In genomic region chr15:52558196-52558595, GRCh38 we compare ENCODE assay signal across 9 cellular contexts. TPM values are rescaled to one million over a fixed set of nuclear protein-coding genes. Genes with fewer than 3 reads are reported as not detected.
A peak's percentile ranks its signal among the peaks of the same experiment; 100 is the strongest.
DNase-seq lines count a peak whose midpoint lies in the region; ATAC-seq and TF ChIP-seq lines count a peak whose summit lies in the region.
"Had no signal": no experiment of that assay in that cellular context is flagged by ENCODE, and none has a peak within 500 bp of the region (broad histone marks: within the 10 kb centered on the region; RNA-seq: fewer than 3 reads in every experiment).

No MANE protein-coding gene starts in this region.

- H3K4me3 Mint-ChIP-seq in activated CD4-positive, alpha-beta T cell treated with anti-CD3 and anti-CD28 coated beads, Interleukin-2, amount 10 ng/mL, durations not matched to agents 7 days and 5 days: peak overlapping the region; percentile 8
- H3K4me3 Mint-ChIP-seq in stimulated activated effector memory CD8-positive, alpha-beta T cell treated with anti-CD3 and anti-CD28 coated beads, Interleukin-12 subunit alpha, Interleukin-12 subunit beta, amount 100 ng/mL, for 72 hours: peak overlapping the region; percentile 69

- no peaks in the 10 kb centered on the region for H3K27me3 ChIP-seq in WERI-Rb-1 (ENCODE audit: insufficient read depth, low read depth, severe bottlenecking)
- H3K27me3 ChIP-seq: cardiac muscle cell had no signal

- no peak overlapping the region for H3K4me3 ChIP-seq in fibroblast of the aortic adventitia (ENCODE audit: low read depth, low read length)
- no peak overlapping the region for H3K4me3 ChIP-seq in WERI-Rb-1 (ENCODE audit: low read depth, low read length)
- H3K4me3 ChIP-seq: cardiac muscle cell had no signal

- no peaks in the 10 kb centered on the region for H3K27me3 Mint-ChIP-seq in activated CD4-positive, alpha-beta T cell treated with anti-CD3 and anti-CD28 coated beads, Interleukin-2, amount 10 ng/mL, durations not matched to agents 7 days and 5 days

- POLR2A ChIA-PET in activated CD4-positive, alpha-beta T cell treated with anti-CD3 and anti-CD28 coated beads, Interleukin-2, amount 10 ng/mL, durations not matched to agents 7 days and 5 days (lab: Charles Lee): no interaction called here

- H3K27ac Mint-ChIP-seq in activated CD4-positive, alpha-beta T cell treated with anti-CD3 and anti-CD28 coated beads, Interleukin-2, amount 10 ng/mL, durations not matched to agents 7 days and 5 days: peak overlapping the region; percentile 60
- peak overlapping the region; percentile 98 for H3K27ac Mint-ChIP-seq in stimulated activated effector memory CD8-positive, alpha-beta T cell treated with anti-CD3 and anti-CD28 coated beads, Interleukin-12 subunit alpha, Interleukin-12 subunit beta, amount 100 ng/mL, for 72 hours

- no peak overlapping the region; the same call in 1 of the 2 replicates for H3K27ac ChIP-seq in WERI-Rb-1
- H3K27ac ChIP-seq: cardiac muscle cell had no signal

- no peaks in the 10 kb centered on the region for H3K9me3 Mint-ChIP-seq in activated CD4-positive, alpha-beta T cell treated with anti-CD3 and anti-CD28 coated beads, Interleukin-2, amount 10 ng/mL, durations not matched to agents 7 days and 5 days
- no peaks in the 10 kb centered on the region for H3K9me3 Mint-ChIP-seq in stimulated activated effector memory CD8-positive, alpha-beta T cell treated with anti-CD3 and anti-CD28 coated beads, Interleukin-12 subunit alpha, Interleukin-12 subunit beta, amount 100 ng/mL, for 72 hours

- H3K36me3 ChIP-seq in WERI-Rb-1: peaks cover 56% of the 10 kb centered on the region

- peak; percentile 57 for DNase-seq in NK-92 treated with Interleukin-12 subunit alpha and Interleukin-12 subunit beta, amount 100 ng/mL, for 24 hours (lab: John Stamatoyannopoulos, UW)
- no peak for DNase-seq in NK-92 (lab: John Stamatoyannopoulos, UW; ENCODE audit: unreplicated experiment)
- peak; percentile 47 for DNase-seq in activated CD4-positive, alpha-beta T cell treated with anti-CD3 and anti-CD28 coated beads, Interleukin-2, amount 10 ng/mL, durations not matched to agents 7 days and 5 days
- DNase-seq in fibroblast of the aortic adventitia (ENCODE audit: low read depth): peak; percentile 47
- peak; percentile 20 to 72 for DNase-seq in stimulated activated effector memory CD8-positive, alpha-beta T cell treated with anti-CD3 and anti-CD28 coated beads, Interleukin-12 subunit alpha, Interleukin-12 subunit beta, amount 100 ng/mL, for 72 hours (ENCODE audit: low spot score in 2 of 2)
- no peak for DNase-seq in WERI-Rb-1
- no peak for DNase-seq in NCI-H2227 (lab: John Stamatoyannopoulos, UW; ENCODE audit: unreplicated experiment)

- H3K36me3 Mint-ChIP-seq in activated CD4-positive, alpha-beta T cell treated with anti-CD3 and anti-CD28 coated beads, Interleukin-2, amount 10 ng/mL, durations not matched to agents 7 days and 5 days (ENCODE audit: low read depth): peaks cover 44% of the 10 kb centered on the region
- H3K36me3 Mint-ChIP-seq in stimulated activated effector memory CD8-positive, alpha-beta T cell treated with anti-CD3 and anti-CD28 coated beads, Interleukin-12 subunit alpha, Interleukin-12 subunit beta, amount 100 ng/mL, for 72 hours: peaks cover 93% of the 10 kb centered on the region

- ATAC-seq in HG03175 (IDR thresholded peaks at IDR 0.05; ENCODE audit: unreplicated experiment): peak; percentile 80
- ATAC-seq in stimulated activated effector memory CD8-positive, alpha-beta T cell treated with anti-CD3 and anti-CD28 coated beads, Interleukin-12 subunit alpha, Interleukin-12 subunit beta, amount 100 ng/mL, for 72 hours: peak; percentile 89

- CTCF ChIA-PET in activated CD4-positive, alpha-beta T cell treated with anti-CD3 and anti-CD28 coated beads, Interleukin-2, amount 10 ng/mL, durations not matched to agents 7 days and 5 days (lab: Charles Lee): interaction anchor here (0.6 to 2.4 kb wide), 4 partner anchors 12 to 612 kb away, joined by 3 to 6 read pairs (median 4); no protein-coding TSS in a partner anchor

- TF ChIP-seq CTCF in fibroblast of the aortic adventitia (IDR thresholded peaks at IDR 0.05; ENCODE audit: insufficient read depth, low read length) (no peak), WERI-Rb-1 (IDR thresholded peaks at IDR 0.05; ENCODE audit: low read depth, low read length) (no peak)

- H3K4me1 Mint-ChIP-seq in activated CD4-positive, alpha-beta T cell treated with anti-CD3 and anti-CD28 coated beads, Interleukin-2, amount 10 ng/mL, durations not matched to agents 7 days and 5 days: peaks cover 65% of the 10 kb centered on the region
- peaks cover 74% of the 10 kb centered on the region for H3K4me1 Mint-ChIP-seq in stimulated activated effector memory CD8-positive, alpha-beta T cell treated with anti-CD3 and anti-CD28 coated beads, Interleukin-12 subunit alpha, Interleukin-12 subunit beta, amount 100 ng/mL, for 72 hours

- H3K9me3 ChIP-seq in WERI-Rb-1 (ENCODE audit: severe bottlenecking): no peaks in the 10 kb centered on the region

RNA-seq across cellular contexts. Expression of gene ARPP19, which starts 10.6 kb away (rescaled TPM):
- total RNA-seq in activated CD4-positive, alpha-beta T cell treated with anti-CD3 and anti-CD28 coated beads, Interleukin-2, amount 10 ng/mL, durations not matched to agents 7 days and 5 days: 100 to 1,000 TPM; 178 to 193 TPM
- 91.5 and 168 TPM in 2 replicates for total RNA-seq in fibroblast of the aortic adventitia (ENCODE audit: low replicate concordance)

RNA-seq across cellular contexts. Expression of gene MYO5A, which starts 29.5 kb away (rescaled TPM):
- 10 to 100 TPM; 34.0 to 34.5 TPM for total RNA-seq in activated CD4-positive, alpha-beta T cell treated with anti-CD3 and anti-CD28 coated beads, Interleukin-2, amount 10 ng/mL, durations not matched to agents 7 days and 5 days
- total RNA-seq in fibroblast of the aortic adventitia (ENCODE audit: low replicate concordance): 18.9 and 80.3 TPM in 2 replicates

Comparison
In these comparisons a context has a peak if more than half of its experiments do, and no peak if none do; other contexts are left out.
1. DNase-seq: peak in NK-92 treated with Interleukin-12 subunit alpha and Interleukin-12 subunit beta, amount 100 ng/mL, for 24 hours (single experiment), activated CD4-positive, alpha-beta T cell treated with anti-CD3 and anti-CD28 coated beads, Interleukin-2, amount 10 ng/mL, durations not matched to agents 7 days and 5 days (single experiment), fibroblast of the aortic adventitia (single experiment) and stimulated activated effector memory CD8-positive, alpha-beta T cell treated with anti-CD3 and anti-CD28 coated beads, Interleukin-12 subunit alpha, Interleukin-12 subunit beta, amount 100 ng/mL, for 72 hours (2 of 2); none in NK-92 (single experiment), WERI-Rb-1 (single experiment) and NCI-H2227 (single experiment).